In the genomic region with DNA sequence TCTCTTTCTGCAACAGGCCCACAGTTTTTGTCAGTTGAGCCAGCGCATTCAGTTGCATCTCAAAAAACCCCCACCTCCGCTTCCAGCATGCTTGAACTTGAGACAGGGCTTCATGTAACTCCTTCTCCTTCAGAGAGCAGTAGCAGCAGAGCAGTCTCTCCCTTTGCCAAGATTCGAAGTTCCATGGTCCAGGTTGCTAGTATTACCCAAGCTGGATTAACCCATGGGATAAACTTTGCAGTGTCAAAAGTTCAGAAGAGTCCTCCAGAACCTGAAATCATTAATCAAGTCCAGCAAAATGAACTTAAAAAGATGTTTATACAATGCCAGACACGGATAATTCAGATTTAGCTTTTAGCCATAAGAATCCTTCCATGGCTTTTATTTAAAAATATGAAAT, we compare ENCODE assay signal across 18 cellular contexts.
"Had no signal": no experiment of that assay in that cellular context is flagged by ENCODE, and none has a peak within 500 bp of the region (broad histone marks: within the 10 kb centered on the region; RNA-seq: fewer than 3 reads in every experiment).

No MANE protein-coding gene starts in this region.

- H3K9me3 ChIP-seq: adrenal gland, left ventricle myocardium inferior, ovary, spleen, thoracic aorta had no signal

- H3K27me3 ChIP-seq: adrenal gland, dorsolateral prefrontal cortex, ovary, spleen had no signal

- H3K4me1 Mint-ChIP-seq: activated CD8-positive, alpha-beta memory T cell treated with anti-CD3 and anti-CD28 coated beads, Interleukin-2, amount 10 ng/mL, durations not matched to agents 7 days and 5 days had no signal

- H3K9me3 Mint-ChIP-seq: activated T-cell treated with anti-CD3 and anti-CD28 coated beads, Interleukin-2, amount 50 U/mL, for 4 hours; neural crest cell had no signal

- H3K36me3 ChIP-seq: ovary had no signal

- DNase-seq: activated CD4-positive, alpha-beta T cell treated with anti-CD3 and anti-CD28 coated beads, Interleukin-2, amount 50 U/mL, for 48 hours; activated CD4-positive, CD25-positive, alpha-beta regulatory T cell treated with anti-CD3 and anti-CD28 coated beads, Interleukin-2, amount 50 U/mL, for 72 hours; activated CD8-positive, alpha-beta memory T cell treated with anti-CD3 and anti-CD28 coated beads, Interleukin-2, amount 10 ng/mL, durations not matched to agents 7 days and 5 days; activated gamma-delta T cell treated with Interleukin-2 at 50 U/mL for 16 hours; activated T-cell treated with anti-CD3 and anti-CD28 coated beads, Interleukin-2, amount 50 U/mL, for 4 hours; adrenal gland; dorsolateral prefrontal cortex; hippocampal formation; left ventricle myocardium inferior; mesendoderm; ovary; spleen; stimulated activated CD4-positive, alpha-beta T cell treated with anti-CD3 and anti-CD28 coated beads, Interleukin-1b, Interleukin-23, amount 100 ng/mL, for 48 hours; T-helper 1 cell; T1000 had no signal

- H3K4me3 Mint-ChIP-seq: activated CD8-positive, alpha-beta memory T cell treated with anti-CD3 and anti-CD28 coated beads, Interleukin-2, amount 10 ng/mL, durations not matched to agents 7 days and 5 days; activated T-cell treated with anti-CD3 and anti-CD28 coated beads, Interleukin-2, amount 50 U/mL, for 4 hours; neural crest cell had no signal

- ATAC-seq: activated CD8-positive, alpha-beta memory T cell treated with anti-CD3 and anti-CD28 coated beads, Interleukin-2, amount 10 ng/mL, durations not matched to agents 7 days and 5 days; activated T-cell treated with anti-CD3 and anti-CD28 coated beads, Interleukin-2, amount 50 U/mL, for 4 hours; sciatic nerve had no signal

- H3K27me3 Mint-ChIP-seq: activated CD8-positive, alpha-beta memory T cell treated with anti-CD3 and anti-CD28 coated beads, Interleukin-2, amount 10 ng/mL, durations not matched to agents 7 days and 5 days had no signal

- H3K4me1 ChIP-seq: adrenal gland, left ventricle myocardium inferior, spleen had no signal

- H3K27ac Mint-ChIP-seq: activated CD8-positive, alpha-beta memory T cell treated with anti-CD3 and anti-CD28 coated beads, Interleukin-2, amount 10 ng/mL, durations not matched to agents 7 days and 5 days had no signal

- H3K27ac ChIP-seq: adrenal gland, dorsolateral prefrontal cortex, left ventricle myocardium inferior, ovary, spleen, thoracic aorta had no signal

- H3K4me3 ChIP-seq: adrenal gland, dorsolateral prefrontal cortex, left ventricle myocardium inferior, ovary, spleen, thoracic aorta had no signal
